ENCODE assay signal across 8 cellular contexts in the genomic region with DNA sequence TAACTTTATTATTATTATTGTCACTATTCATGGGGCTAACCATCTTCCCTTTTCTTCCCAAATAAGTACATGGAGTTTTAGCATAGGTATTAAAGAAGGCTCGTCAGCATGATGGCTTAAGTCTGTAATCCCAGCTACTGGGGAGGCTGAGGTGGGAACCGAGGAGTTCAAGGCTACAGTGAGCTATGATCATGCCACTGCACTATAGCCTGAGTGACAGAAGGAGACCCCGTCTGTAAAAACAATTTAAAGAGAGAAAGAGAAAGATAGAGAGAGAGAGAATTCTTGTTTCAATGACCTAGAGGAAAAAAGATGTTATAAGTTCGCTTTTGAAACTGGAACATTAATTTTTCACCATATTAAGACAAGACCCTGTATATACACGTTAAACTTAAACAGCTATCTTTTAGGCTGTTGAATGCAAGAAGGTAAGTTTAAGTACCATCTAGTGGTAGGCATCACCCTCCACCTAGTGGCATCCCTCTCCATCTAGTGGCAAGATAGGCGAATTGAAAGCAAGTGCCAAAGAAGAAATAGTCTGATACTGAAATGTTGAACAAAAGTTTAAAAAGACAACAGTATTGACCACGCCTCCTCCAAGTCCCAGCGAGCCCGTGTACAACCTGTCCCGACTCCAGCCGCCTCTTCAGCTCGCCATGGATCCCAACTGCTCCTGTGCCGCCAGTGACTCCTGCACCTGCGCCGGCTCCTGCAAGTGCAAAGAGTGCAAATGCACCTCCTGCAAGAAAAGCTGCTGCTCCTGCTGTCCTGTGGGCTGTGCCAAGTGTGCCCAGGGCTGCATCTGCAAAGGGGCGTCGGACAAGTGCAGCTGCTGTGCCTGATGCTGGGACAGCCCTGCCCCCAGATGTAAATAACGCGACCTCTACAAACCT. TPM values are rescaled to one million over a fixed set of nuclear protein-coding genes. Genes with fewer than 3 reads are reported as not detected.
DNase-seq lines count a peak whose midpoint lies in the region; ATAC-seq and TF ChIP-seq lines count a peak whose summit lies in the region.

No MANE protein-coding gene starts in this region.

- TF ChIP-seq EP300 in stomach (IDR thresholded peaks at IDR 0.05) = no peak

- peaks cover 8% of the 10 kb centered on the region for H3K27me3 ChIP-seq in CD4-positive, CD25-positive, alpha-beta regulatory T cell (ENCODE audit: control insufficient read depth, insufficient read depth, low read length)
- H3K27me3 ChIP-seq in effector memory CD4-positive, alpha-beta T cell (replicated peaks; ENCODE audit: control insufficient read depth, insufficient read depth, low read length, poor library complexity, severe bottlenecking) = no peaks in the 10 kb centered on the region
- H3K27me3 ChIP-seq in stomach = peaks cover 0 to 30% (median 4%) of the 10 kb centered on the region in 3 donors

- DNase-seq in CD4-positive, CD25-positive, alpha-beta regulatory T cell = peak; percentile 32 to 80 (median 74)
- DNase-seq in NCI-H510A (lab: John Stamatoyannopoulos, UW) = peak; percentile 12
- DNase-seq in activated CD8-positive, alpha-beta T cell treated with anti-CD3 and anti-CD28 coated beads for 36 hours = peak; percentile 65
- peak in 2 of 3 donors; percentile 6 to 33 for DNase-seq in effector memory CD4-positive, alpha-beta T cell
- DNase-seq in medulla oblongata (ENCODE audit: extremely low spot score) = peak; percentile 83
- DNase-seq in stomach = no peak

- H3K27ac ChIP-seq in CD4-positive, CD25-positive, alpha-beta regulatory T cell (ENCODE audit: insufficient read depth, low read length, poor library complexity, severe bottlenecking) = no peak overlapping the region
- no peak overlapping the region for H3K27ac ChIP-seq in effector memory CD4-positive, alpha-beta T cell (ENCODE audit: insufficient read depth, low read length, poor library complexity, severe bottlenecking)
- H3K27ac ChIP-seq in stomach = no peak overlapping the region

- H3K36me3 Mint-ChIP-seq in CD4-positive, CD25-positive, alpha-beta regulatory T cell = no peaks in the 10 kb centered on the region
- no peaks in the 10 kb centered on the region for H3K36me3 Mint-ChIP-seq in activated CD8-positive, alpha-beta T cell treated with anti-CD3 and anti-CD28 coated beads for 36 hours (ENCODE audit: low read depth)

- no peaks in the 10 kb centered on the region for H3K36me3 ChIP-seq in CD4-positive, CD25-positive, alpha-beta regulatory T cell (ENCODE audit: control insufficient read depth, insufficient read depth, low read length)
- no peaks in the 10 kb centered on the region for H3K36me3 ChIP-seq in effector memory CD4-positive, alpha-beta T cell (ENCODE audit: control insufficient read depth, insufficient read depth, low read length)
- H3K36me3 ChIP-seq in stomach = no peaks in the 10 kb centered on the region

- no peaks in the 10 kb centered on the region for H3K9me3 Mint-ChIP-seq in CD4-positive, CD25-positive, alpha-beta regulatory T cell
- H3K9me3 Mint-ChIP-seq in activated CD8-positive, alpha-beta T cell treated with anti-CD3 and anti-CD28 coated beads for 36 hours = no peaks in the 10 kb centered on the region

- CTCF ChIA-PET in activated CD8-positive, alpha-beta T cell treated with anti-CD3 and anti-CD28 coated beads for 36 hours (lab: Charles Lee) = interaction anchor here (0.6 to 4.9 kb wide), 41 partner anchors 9 to 1686 kb away, joined by 3 to 52 read pairs (median 4); no protein-coding TSS in a partner anchor

- H3K4me3 Mint-ChIP-seq in CD4-positive, CD25-positive, alpha-beta regulatory T cell = peak overlapping the region; percentile 26 to 88 (median 57)
- H3K4me3 Mint-ChIP-seq in activated CD8-positive, alpha-beta T cell treated with anti-CD3 and anti-CD28 coated beads for 36 hours = peak overlapping the region; percentile 69

- H3K4me1 ChIP-seq in CD4-positive, CD25-positive, alpha-beta regulatory T cell (ENCODE audit: control insufficient read depth, insufficient read depth, low read length, poor library complexity, severe bottlenecking) = peaks cover 5% of the 10 kb centered on the region
- H3K4me1 ChIP-seq in effector memory CD4-positive, alpha-beta T cell (ENCODE audit: control insufficient read depth, insufficient read depth, low read length, poor library complexity, severe bottlenecking) = no peaks in the 10 kb centered on the region
- H3K4me1 ChIP-seq in stomach = peaks cover 0 to 14% (median 7%) of the 10 kb centered on the region in 4 donors

- 13 to 16% (median 15%) methylated on average over 16 to 19 of the region's 19 CpGs for WGBS in stomach, 5 donors

- peak overlapping the region; percentile 47 for H3K4me3 ChIP-seq in CD4-positive, CD25-positive, alpha-beta regulatory T cell (ENCODE audit: low read depth, low read length)
- no peak overlapping the region for H3K4me3 ChIP-seq in effector memory CD4-positive, alpha-beta T cell (ENCODE audit: insufficient read depth, low read depth, low read length, poor library complexity, severe bottlenecking)
- H3K4me3 ChIP-seq in stomach = peak overlapping the region in 3 of 4 donors; percentile 4 to 40 (median 21)

- no peaks in the 10 kb centered on the region for H3K9me3 ChIP-seq in CD4-positive, CD25-positive, alpha-beta regulatory T cell (ENCODE audit: control insufficient read depth in 2 of 2, low read length in 2 of 2)
- H3K9me3 ChIP-seq in effector memory CD4-positive, alpha-beta T cell (ENCODE audit: control insufficient read depth, low read length) = no peaks in the 10 kb centered on the region
- H3K9me3 ChIP-seq in stomach = no peaks in the 10 kb centered on the region

- TF ChIP-seq CTCF in activated CD8-positive, alpha-beta T cell treated with anti-CD3 and anti-CD28 coated beads for 36 hours (IDR thresholded peaks at IDR 0.05) = peak; percentile 71
- peak in 5 of 7 experiments; percentile 69 to 85 (median 80) for TF ChIP-seq CTCF in stomach (IDR thresholded peaks at IDR 0.05)

- intact Hi-C loops in activated CD8-positive, alpha-beta T cell treated with anti-CD3 and anti-CD28 coated beads for 36 hours (cut with micrococcal nuclease) = loop anchor here (1.0 kb wide), 1 partner anchor 104 kb away; no protein-coding TSS in a partner anchor
- intact Hi-C loops in stomach (cut with DNase I; ENCODE audit: low total_unique reads) = loop anchor here (5.0 kb wide), 1 partner anchor 104 kb away; no protein-coding TSS in a partner anchor

- peak; percentile 83 to 87 for ATAC-seq in CD4-positive, CD25-positive, alpha-beta regulatory T cell (ENCODE audit: low read depth in 2 of 2)
- peak; percentile 85 for ATAC-seq in GM18909 (IDR thresholded peaks at IDR 0.05; ENCODE audit: poor library complexity, unreplicated experiment)
- peak; percentile 71 for ATAC-seq in HG03135 (IDR thresholded peaks at IDR 0.05; ENCODE audit: unreplicated experiment)
- peak; percentile 84 for ATAC-seq in activated CD8-positive, alpha-beta T cell treated with anti-CD3 and anti-CD28 coated beads for 36 hours

- peak overlapping the region; percentile 27 to 53 (median 36) for H3K27ac Mint-ChIP-seq in CD4-positive, CD25-positive, alpha-beta regulatory T cell
- H3K27ac Mint-ChIP-seq in activated CD8-positive, alpha-beta T cell treated with anti-CD3 and anti-CD28 coated beads for 36 hours = no peak overlapping the region

- no peak for TF ChIP-seq POLR2A in stomach (IDR thresholded peaks at IDR 0.05)

- POLR2A ChIA-PET in activated CD8-positive, alpha-beta T cell treated with anti-CD3 and anti-CD28 coated beads for 36 hours (lab: Charles Lee) = no interaction called here

- peaks cover 26% of the 10 kb centered on the region for H3K27me3 Mint-ChIP-seq in CD4-positive, CD25-positive, alpha-beta regulatory T cell
- H3K27me3 Mint-ChIP-seq in activated CD8-positive, alpha-beta T cell treated with anti-CD3 and anti-CD28 coated beads for 36 hours = peaks cover under 1% of the 10 kb centered on the region

- peaks cover 0 to 13% (median 9%) of the 10 kb centered on the region in 4 donors for H3K4me1 Mint-ChIP-seq in CD4-positive, CD25-positive, alpha-beta regulatory T cell
- peaks cover 7% of the 10 kb centered on the region for H3K4me1 Mint-ChIP-seq in activated CD8-positive, alpha-beta T cell treated with anti-CD3 and anti-CD28 coated beads for 36 hours (ENCODE audit: low read depth)

RNA-seq across cellular contexts. Expression of a gene that starts 26.0 kb away (rescaled TPM):
- 328 TPM for total RNA-seq in CD4-positive, CD25-positive, alpha-beta regulatory T cell
- polyA plus RNA-seq in CD4-positive, CD25-positive, alpha-beta regulatory T cell = 10 to 100 TPM; 24.6 to 43.3 (median 28.3) TPM
- total RNA-seq in activated CD8-positive, alpha-beta T cell treated with anti-CD3 and anti-CD28 coated beads for 36 hours = 10 to 100 TPM; 74.7 to 75.4 TPM
- 100 to 1,000 TPM in 1 of 5 donors, 10 to 100 TPM in 4; 37.2 to 113 (median 89.3) TPM for total RNA-seq in stomach
- polyA plus RNA-seq in stomach = 10 to 100 TPM; 22.9 to 33.2 (median 29.5) TPM
